ENCODE assay signal across 9 cellular contexts in the genomic region with DNA sequence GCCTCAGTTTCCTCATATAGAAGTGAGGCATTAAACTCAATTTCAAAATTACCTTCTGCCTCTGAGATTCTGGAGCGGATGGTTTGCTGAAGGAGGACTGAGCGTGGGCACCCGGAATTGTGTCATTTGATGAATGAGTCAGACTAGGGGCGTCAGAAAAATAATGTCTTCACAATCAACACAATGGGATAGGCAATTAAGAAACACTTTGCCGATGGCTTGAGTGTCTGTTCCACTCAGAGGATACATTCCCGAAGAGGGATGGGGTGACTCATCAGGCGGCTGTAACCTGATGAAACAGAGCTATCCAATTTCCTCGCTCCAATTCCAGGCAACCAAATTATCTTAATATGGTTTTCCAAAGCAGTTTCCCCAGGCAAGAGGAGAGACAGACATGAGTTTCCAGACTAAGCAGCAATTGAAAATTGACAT. TPM values are rescaled to one million over a fixed set of nuclear protein-coding genes. Genes with fewer than 3 reads are reported as not detected.
DNase-seq lines count a peak whose midpoint lies in the region; ATAC-seq and TF ChIP-seq lines count a peak whose summit lies in the region.
"Had no signal": no experiment of that assay in that cellular context is flagged by ENCODE, and none has a peak within 500 bp of the region (broad histone marks: within the 10 kb centered on the region; RNA-seq: fewer than 3 reads in every experiment).

No MANE protein-coding gene starts in this region.

- DNase-seq in HAP-1 (ENCODE audit: low spot score in 2 of 2): peak; percentile 25 to 46
- DNase-seq in NCI-H2227 (lab: John Stamatoyannopoulos, UW; ENCODE audit: unreplicated experiment): peak; percentile 79
- no peak for DNase-seq in chondrocyte (ENCODE audit: low spot score)
- DNase-seq in gastrocnemius medialis: peak in 1 of 2 donors; percentile 12
- no peak for DNase-seq in upper lobe of right lung
- DNase-seq in activated CD4-positive, CD25-positive, alpha-beta regulatory T cell (lab: John Stamatoyannopoulos, UW): no peak
- no peak for DNase-seq in HT-29 (ENCODE audit: low spot score)

- H3K9me3 Mint-ChIP-seq in chondrocyte (ENCODE audit: low read depth): no peaks in the 10 kb centered on the region
- H3K9me3 Mint-ChIP-seq: T-helper 1 cell treated with Interleukin-12 subunit alpha and Interleukin-12 subunit beta and Interleukin-4 antibody, amounts not matched to agents 30 μg/mL and 1 μg/mL, for 36 hours had no signal

- no peaks in the 10 kb centered on the region for H3K27me3 Mint-ChIP-seq in chondrocyte (ENCODE audit: low read depth)
- H3K27me3 Mint-ChIP-seq: activated naive CD8-positive, alpha-beta T cell had no signal

- H3K4me1 ChIP-seq in HAP-1: peaks cover 18% of the 10 kb centered on the region
- peaks cover 0 to 10% of the 10 kb centered on the region in 2 donors for H3K4me1 ChIP-seq in gastrocnemius medialis
- no peaks in the 10 kb centered on the region for H3K4me1 ChIP-seq in upper lobe of right lung

- H3K36me3 Mint-ChIP-seq in chondrocyte (ENCODE audit: low read depth): no peaks in the 10 kb centered on the region
- H3K36me3 Mint-ChIP-seq: activated naive CD8-positive, alpha-beta T cell had no signal

- H3K9me3 ChIP-seq in HAP-1: no peaks in the 10 kb centered on the region
- no peaks in the 10 kb centered on the region for H3K9me3 ChIP-seq in gastrocnemius medialis
- H3K9me3 ChIP-seq in upper lobe of right lung: no peaks in the 10 kb centered on the region

- H3K4me3 ChIP-seq in HAP-1 (no peak overlapping the region), gastrocnemius medialis (no peak overlapping the region), upper lobe of right lung (no peak overlapping the region)

- no peak overlapping the region for H3K27ac ChIP-seq in gastrocnemius medialis
- H3K27ac ChIP-seq in upper lobe of right lung: no peak overlapping the region

- peaks cover 26% of the 10 kb centered on the region for H3K4me1 Mint-ChIP-seq in chondrocyte (ENCODE audit: low read depth)

- intact Hi-C loops in gastrocnemius medialis (cut with DNase I; ENCODE audit: low total_unique reads) (no loop called here), upper lobe of right lung (cut with DNase I) (no loop called here)

- H3K4me3 Mint-ChIP-seq in chondrocyte (ENCODE audit: unreplicated experiment): peak overlapping the region; percentile 2
- H3K4me3 Mint-ChIP-seq: activated naive CD8-positive, alpha-beta T cell; T-helper 1 cell treated with Interleukin-12 subunit alpha and Interleukin-12 subunit beta and Interleukin-4 antibody, amounts not matched to agents 30 μg/mL and 1 μg/mL, for 36 hours had no signal

- H3K27me3 ChIP-seq in HAP-1 (ENCODE audit: low read depth): no peaks in the 10 kb centered on the region
- H3K27me3 ChIP-seq in gastrocnemius medialis: no peaks in the 10 kb centered on the region
- no peaks in the 10 kb centered on the region for H3K27me3 ChIP-seq in upper lobe of right lung

- in situ Hi-C loops in HAP-1 (cut with MboI; ENCODE audit: low sequenced_read_pairs): no loop called here
- in situ Hi-C loops in gastrocnemius medialis (cut with MboI; ENCODE audit: low sequenced_read_pairs in 4 of 4): no loop called here

- H3K27ac Mint-ChIP-seq in chondrocyte (ENCODE audit: unreplicated experiment): peak overlapping the region; percentile 89
- H3K27ac Mint-ChIP-seq: activated naive CD8-positive, alpha-beta T cell; T-helper 1 cell treated with Interleukin-12 subunit alpha and Interleukin-12 subunit beta and Interleukin-4 antibody, amounts not matched to agents 30 μg/mL and 1 μg/mL, for 36 hours had no signal

- ATAC-seq in gastrocnemius medialis (peak; percentile 70 to 95), upper lobe of right lung (no peak)

- TF ChIP-seq CTCF in chondrocyte (IDR thresholded peaks at IDR 0.05) (no peak), gastrocnemius medialis (IDR thresholded peaks at IDR 0.05 in 4 of 5, conservative IDR thresholded peaks at IDR 0.05 in 1 of 5) (no peak), upper lobe of right lung (IDR thresholded peaks at IDR 0.05) (no peak)

- H3K36me3 ChIP-seq in HAP-1 (replicated peaks) (no peaks in the 10 kb centered on the region), gastrocnemius medialis (no peaks in the 10 kb centered on the region), upper lobe of right lung (no peaks in the 10 kb centered on the region)

- no peak for TF ChIP-seq POLR2A in gastrocnemius medialis (IDR thresholded peaks at IDR 0.05)

RNA-seq across cellular contexts. Expression of a gene that starts 1.2 kb away (rescaled TPM):
- 0.36 TPM in 1 of 3 replicates, not detected in the others for total RNA-seq in chondrocyte
- not detected for total RNA-seq in gastrocnemius medialis
- total RNA-seq in upper lobe of right lung: not detected
- not detected in 2 replicates for total RNA-seq in HT-29 (2014; rRNA removed; shearing (Covaris generic))

Comparison
In these comparisons a context has a peak if more than half of its experiments do, and no peak if none do; other contexts are left out.
1. DNase-seq: peak in HAP-1 (2 of 2) and NCI-H2227 (single experiment); none in chondrocyte (single experiment), upper lobe of right lung (single experiment), activated CD4-positive, CD25-positive, alpha-beta regulatory T cell (0 of 4) and HT-29 (single experiment).